9 cellular contexts compared by ENCODE assay signal in genomic region chr9:4238522-4238921, GRCh38.
A peak's percentile ranks its signal among the peaks of the same experiment; 100 is the strongest.
DNase-seq lines count a peak whose midpoint lies in the region; ATAC-seq and TF ChIP-seq lines count a peak whose summit lies in the region.
"Had no signal": no experiment of that assay in that cellular context is flagged by ENCODE, and none has a peak within 500 bp of the region (broad histone marks: within the 10 kb centered on the region; RNA-seq: fewer than 3 reads in every experiment).

No MANE protein-coding gene starts in this region.

- H3K4me1 ChIP-seq in PC-3 (ENCODE audit: insufficient read depth, low read length) (peaks cover 30% of the 10 kb centered on the region), psoas muscle (no peaks in the 10 kb centered on the region)

- H3F3A ChIP-seq in PC-3 (ENCODE audit: low read length, unreplicated experiment): no peaks in the 10 kb centered on the region

- WGBS in psoas muscle, 3 donors: 48 to 58% (median 54%) methylated on average over 4 of the region's 4 CpGs

- peak; percentile 87 for DNase-seq in EL
- peak; percentile 40 for DNase-seq in PC-3
- no peak for DNase-seq in endothelial cell (ENCODE audit: low spot score)
- no peak for DNase-seq in psoas muscle
- no peak for DNase-seq in stimulated activated CD4-positive, alpha-beta T cell treated with anti-CD3 and anti-CD28 coated beads, Interleukin-12 subunit alpha, Interleukin-12 subunit beta, amount 100 ng/mL, for 4 hours
- DNase-seq in NCI-H2081 treated with DMSO at 0.1 percent for 48 hours (lab: John Stamatoyannopoulos, UW): no peak
- DNase-seq in mucosa of gallbladder (ENCODE audit: low spot score): no peak
- DNase-seq: KBM-7 had no signal

- H4K20me1 ChIP-seq in PC-3 (ENCODE audit: low read length): no peaks in the 10 kb centered on the region

- H2AFZ ChIP-seq in PC-3 (ENCODE audit: low read length): no peak overlapping the region

- H3K4me3 Mint-ChIP-seq in endothelial cell (ENCODE audit: unreplicated experiment): no peak overlapping the region

- H3K9me2 ChIP-seq in PC-3 (replicated peaks; ENCODE audit: low read length): no peaks in the 10 kb centered on the region

- H3K9me3 ChIP-seq in PC-3 (ENCODE audit: low read length): no peaks in the 10 kb centered on the region
- H3K9me3 ChIP-seq in psoas muscle: no peaks in the 10 kb centered on the region

- intact Hi-C loops in PC-3 (cut with micrococcal nuclease): loop anchor here (5.0 kb wide), 1 partner anchor 694 kb away; no protein-coding TSS in a partner anchor
- intact Hi-C loops in psoas muscle (cut with DNase I): no loop called here

- no peak overlapping the region for H3K4me3 ChIP-seq in PC-3 (ENCODE audit: low read length)
- H3K4me3 ChIP-seq in psoas muscle: no peak overlapping the region

- H3K4me2 ChIP-seq in PC-3 (ENCODE audit: low read length): 0 out of 2 replicates have a peak overlapping the region, but pooled peaks have one; percentile 16

- no peaks in the 10 kb centered on the region for H3K36me3 ChIP-seq in PC-3 (ENCODE audit: low read depth, low read length)
- H3K36me3 ChIP-seq in psoas muscle (ENCODE audit: insufficient read depth in 1 of 2, low read depth in 1 of 2): no peaks in the 10 kb centered on the region

- H3K79me2 ChIP-seq in PC-3 (ENCODE audit: low read length): no peaks in the 10 kb centered on the region

- POLR2A ChIA-PET in PC-3 (lab: Charles Lee; ENCODE audit: unreplicated experiment): no interaction called here

- peaks cover 16% of the 10 kb centered on the region for H3K4me1 Mint-ChIP-seq in endothelial cell (ENCODE audit: unreplicated experiment)

- H3K27me3 ChIP-seq in PC-3 (ENCODE audit: low read length) (no peaks in the 10 kb centered on the region), psoas muscle (ENCODE audit: insufficient read depth in 3 of 3, low read length in 2 of 3) (no peaks in the 10 kb centered on the region)

- TF ChIP-seq CTCF in PC-3 (conservative IDR thresholded peaks at IDR 0.05; ENCODE audit: low read depth, low read length) (no peak), endothelial cell (IDR thresholded peaks at IDR 0.05; ENCODE audit: unreplicated experiment) (no peak), psoas muscle (IDR thresholded peaks at IDR 0.05) (no peak)

- H3K9me3 Mint-ChIP-seq in endothelial cell (ENCODE audit: unreplicated experiment): no peaks in the 10 kb centered on the region

- H3K9ac ChIP-seq in PC-3 (ENCODE audit: low read length): no peak overlapping the region

- no TSS peak for BruUV-seq in PC-3 (replicated peaks; lab: Mats Ljungman, UMichigan)

- CTCF ChIA-PET in PC-3 (lab: Charles Lee): no interaction called here

- no peaks in the 10 kb centered on the region for H3K27me3 Mint-ChIP-seq in endothelial cell (ENCODE audit: unreplicated experiment)

- H3K27ac ChIP-seq in PC-3 (ENCODE audit: low read length): peak overlapping the region; percentile 11; the same call in 1 of the 2 replicates
- peak overlapping the region; percentile 37 for H3K27ac ChIP-seq in psoas muscle

- ATAC-seq in PC-3: peak; percentile 64
- peak in 3 of 4 donors; percentile 13 to 62 (median 15) for ATAC-seq in psoas muscle
- no peak for ATAC-seq in HG03045 (IDR thresholded peaks at IDR 0.05; ENCODE audit: unreplicated experiment)

- peak overlapping the region; percentile 20 for H3K27ac Mint-ChIP-seq in endothelial cell (ENCODE audit: unreplicated experiment)

- H3K36me3 Mint-ChIP-seq in endothelial cell (ENCODE audit: low read depth, unreplicated experiment): no peaks in the 10 kb centered on the region

Comparison
In these comparisons a context has a peak if more than half of its experiments do, and no peak if none do; other contexts are left out.
1. DNase-seq: peak in EL (single experiment) and PC-3 (single experiment); none in endothelial cell (single experiment), psoas muscle (0 of 2), stimulated activated CD4-positive, alpha-beta T cell treated with anti-CD3 and anti-CD28 coated beads, Interleukin-12 subunit alpha, Interleukin-12 subunit beta, amount 100 ng/mL, for 4 hours (single experiment), NCI-H2081 treated with DMSO at 0.1 percent for 48 hours (single experiment) and mucosa of gallbladder (single experiment).